ENCODE assay signal across 32 cellular contexts in genomic region chrY:7097021-7097420, GRCh38.
"Had no signal": no experiment of that assay in that cellular context is flagged by ENCODE, and none has a peak within 500 bp of the region (broad histone marks: within the 10 kb centered on the region; RNA-seq: fewer than 3 reads in every experiment).

No MANE protein-coding gene starts in this region.

- H3K36me3 Mint-ChIP-seq: activated CD8-positive, alpha-beta memory T cell treated with anti-CD3 and anti-CD28 coated beads, Interleukin-2, amount 10 ng/mL, durations not matched to agents 7 days and 5 days; activated naive CD4-positive, alpha-beta T cell treated with anti-CD3 and anti-CD28 coated beads, Interleukin-2, amount 10 ng/mL, durations not matched to agents 7 days and 5 days; activated naive CD4-positive, alpha-beta T cell treated with anti-CD3 and anti-CD28 coated beads, Interleukin-2, amount 50 U/mL, for 72 hours; activated naive CD8-positive, alpha-beta T cell treated with anti-CD3 and anti-CD28 coated beads, Interleukin-2, amount 10 ng/mL, durations not matched to agents 7 days and 5 days; brain had no signal

- H3K9me3 ChIP-seq: ascending aorta, breast epithelium, esophagus squamous epithelium had no signal

- H3K4me3 ChIP-seq: ascending aorta, breast epithelium, cardiac muscle cell, esophagus squamous epithelium had no signal

- H3K4me3 Mint-ChIP-seq: activated B cell treated with CpG ODN at 0.5 μM for 24 hours; activated CD4-positive, alpha-beta T cell treated with anti-CD3 and anti-CD28 coated beads, Interleukin-2, amount 10 ng/mL, durations not matched to agents 7 days and 5 days; activated CD8-positive, alpha-beta memory T cell treated with anti-CD3 and anti-CD28 coated beads, Interleukin-2, amount 10 ng/mL, durations not matched to agents 7 days and 5 days; activated CD8-positive, alpha-beta T cell treated with anti-CD3 and anti-CD28 coated beads, Interleukin-2, amount 10 ng/mL, durations not matched to agents 7 days and 5 days; activated naive CD4-positive, alpha-beta T cell treated with anti-CD3 and anti-CD28 coated beads, Interleukin-2, amount 10 ng/mL, durations not matched to agents 7 days and 5 days; activated naive CD8-positive, alpha-beta T cell treated with anti-CD3 and anti-CD28 coated beads, Interleukin-2, amount 10 ng/mL, durations not matched to agents 7 days and 5 days; activated T-helper 1 cell treated with anti-CD3 and anti-CD28 coated beads, Interleukin-12 subunit alpha, Interleukin-12 subunit beta, Interleukin-2, Interleukin-4 antibody, amounts not matched to agents 30 ng/mL and 10 ng/mL and 1 ng/mL, durations not matched to agents 14 hours and 24 hours and 36 hours; brain; central memory CD8-positive, alpha-beta T cell; endodermal cell; T-helper 17 cell; T-helper 2 cell treated with Interferon-gamma antibody and Interleukin-4, amounts not matched to agents 5 μg/mL and 100 μg/mL, for 36 hours had no signal

- FAIRE-seq: colon, frontal cortex had no signal

- H3K36me3 ChIP-seq: ascending aorta, breast epithelium, cardiac muscle cell, esophagus squamous epithelium, WERI-Rb-1 had no signal

- ATAC-seq: activated CD4-positive, CD25-positive, alpha-beta regulatory T cell treated with anti-CD3 and anti-CD28 coated beads, Interleukin-2, amount 50 U/mL, for 24 hours; activated CD8-positive, alpha-beta memory T cell treated with anti-CD3 and anti-CD28 coated beads, Interleukin-2, amount 10 ng/mL, durations not matched to agents 7 days and 5 days; activated CD8-positive, alpha-beta T cell treated with anti-CD3 and anti-CD28 coated beads, Interleukin-2, amount 10 ng/mL, durations not matched to agents 7 days and 5 days; T-helper 17 cell had no signal

- H3K4me1 Mint-ChIP-seq: activated B cell treated with CpG ODN at 0.5 μM for 24 hours, brain, endodermal cell had no signal

- H3K27me3 Mint-ChIP-seq: activated B cell treated with CpG ODN at 0.5 μM for 24 hours; activated CD8-positive, alpha-beta memory T cell treated with anti-CD3 and anti-CD28 coated beads, Interleukin-2, amount 10 ng/mL, durations not matched to agents 7 days and 5 days; activated naive CD8-positive, alpha-beta T cell treated with anti-CD3 and anti-CD28 coated beads, Interleukin-2, amount 10 ng/mL, durations not matched to agents 7 days and 5 days; brain; central memory CD8-positive, alpha-beta T cell; T-helper 17 cell had no signal

- H3K27me3 ChIP-seq: ascending aorta, breast epithelium, cardiac muscle cell, esophagus squamous epithelium had no signal

- H3K4me1 ChIP-seq: ascending aorta, breast epithelium, esophagus squamous epithelium had no signal

- H3K27ac ChIP-seq: ascending aorta, breast epithelium, cardiac muscle cell, epithelial cell of prostate, esophagus squamous epithelium, WERI-Rb-1 had no signal

- DNase-seq: activated B cell treated with CpG ODN at 0.5 μM for 24 hours; activated CD4-positive, alpha-beta T cell treated with anti-CD3 and anti-CD28 coated beads, Interleukin-2, amount 10 ng/mL, durations not matched to agents 7 days and 5 days; activated CD4-positive, alpha-beta T cell treated with anti-CD3 and anti-CD28 coated beads, Interleukin-2, amount 50 U/mL, for 4 hours; activated CD8-positive, alpha-beta memory T cell treated with anti-CD3 and anti-CD28 coated beads, Interleukin-2, amount 10 ng/mL, durations not matched to agents 7 days and 5 days; activated CD8-positive, alpha-beta memory T cell treated with anti-CD3 and anti-CD28 coated beads, Interleukin-2, amount 50 U/mL, for 4 hours; activated CD8-positive, alpha-beta T cell treated with anti-CD3 and anti-CD28 coated beads, Interleukin-2, amount 10 ng/mL, durations not matched to agents 7 days and 5 days; activated gamma-delta T cell; activated naive CD4-positive, alpha-beta T cell; activated naive CD4-positive, alpha-beta T cell treated with anti-CD3 and anti-CD28 coated beads, Interleukin-2, amount 10 ng/mL, durations not matched to agents 7 days and 5 days; activated naive CD8-positive, alpha-beta T cell treated with anti-CD3 and anti-CD28 coated beads, Interleukin-2, amount 10 ng/mL, durations not matched to agents 7 days and 5 days; activated T-cell treated with anti-CD3 and anti-CD28 coated beads, Interleukin-2, amount 50 U/mL, for 1 hour; activated T-cell treated with anti-CD3 and anti-CD28 coated beads, Interleukin-2, amount 50 U/mL, for 48 hours; effector memory CD4-positive, alpha-beta T cell; endodermal cell; esophagus squamous epithelium; head of caudate nucleus; T-helper 1 cell; T-helper 17 cell; T1000; WERI-Rb-1 had no signal

- H3K27ac Mint-ChIP-seq: activated B cell treated with CpG ODN at 0.5 μM for 24 hours; activated CD4-positive, alpha-beta T cell treated with anti-CD3 and anti-CD28 coated beads, Interleukin-2, amount 10 ng/mL, durations not matched to agents 7 days and 5 days; activated CD8-positive, alpha-beta memory T cell treated with anti-CD3 and anti-CD28 coated beads, Interleukin-2, amount 10 ng/mL, durations not matched to agents 7 days and 5 days; activated CD8-positive, alpha-beta T cell treated with anti-CD3 and anti-CD28 coated beads, Interleukin-2, amount 10 ng/mL, durations not matched to agents 7 days and 5 days; activated naive CD4-positive, alpha-beta T cell treated with anti-CD3 and anti-CD28 coated beads, Interleukin-2, amount 10 ng/mL, durations not matched to agents 7 days and 5 days; activated naive CD8-positive, alpha-beta T cell treated with anti-CD3 and anti-CD28 coated beads, Interleukin-2, amount 10 ng/mL, durations not matched to agents 7 days and 5 days; activated T-helper 1 cell treated with anti-CD3 and anti-CD28 coated beads, Interleukin-12 subunit alpha, Interleukin-12 subunit beta, Interleukin-2, Interleukin-4 antibody, amounts not matched to agents 30 ng/mL and 10 ng/mL and 1 ng/mL, durations not matched to agents 14 hours and 24 hours and 36 hours; brain; endodermal cell; T-helper 17 cell; T-helper 2 cell treated with Interferon-gamma antibody and Interleukin-4, amounts not matched to agents 5 μg/mL and 100 μg/mL, for 36 hours had no signal

- H3K9me3 Mint-ChIP-seq: activated B cell treated with CpG ODN at 0.5 μM for 24 hours; activated CD4-positive, alpha-beta T cell treated with anti-CD3 and anti-CD28 coated beads, Interleukin-2, amount 10 ng/mL, durations not matched to agents 7 days and 5 days; activated naive CD4-positive, alpha-beta T cell treated with anti-CD3 and anti-CD28 coated beads, Interleukin-2, amount 10 ng/mL, durations not matched to agents 7 days and 5 days; activated naive CD4-positive, alpha-beta T cell treated with anti-CD3 and anti-CD28 coated beads, Interleukin-2, amount 50 U/mL, for 72 hours; activated naive CD8-positive, alpha-beta T cell treated with anti-CD3 and anti-CD28 coated beads, Interleukin-2, amount 10 ng/mL, durations not matched to agents 7 days and 5 days; activated T-helper 1 cell treated with anti-CD3 and anti-CD28 coated beads, Interleukin-12 subunit alpha, Interleukin-12 subunit beta, Interleukin-2, Interleukin-4 antibody, amounts not matched to agents 30 ng/mL and 10 ng/mL and 1 ng/mL, durations not matched to agents 14 hours and 24 hours and 36 hours; brain; central memory CD8-positive, alpha-beta T cell; endodermal cell; T-helper 2 cell treated with Interferon-gamma antibody and Interleukin-4, amounts not matched to agents 5 μg/mL and 100 μg/mL, for 36 hours had no signal
